ENCODE assay signal across 1 cellular context in the genomic region with DNA sequence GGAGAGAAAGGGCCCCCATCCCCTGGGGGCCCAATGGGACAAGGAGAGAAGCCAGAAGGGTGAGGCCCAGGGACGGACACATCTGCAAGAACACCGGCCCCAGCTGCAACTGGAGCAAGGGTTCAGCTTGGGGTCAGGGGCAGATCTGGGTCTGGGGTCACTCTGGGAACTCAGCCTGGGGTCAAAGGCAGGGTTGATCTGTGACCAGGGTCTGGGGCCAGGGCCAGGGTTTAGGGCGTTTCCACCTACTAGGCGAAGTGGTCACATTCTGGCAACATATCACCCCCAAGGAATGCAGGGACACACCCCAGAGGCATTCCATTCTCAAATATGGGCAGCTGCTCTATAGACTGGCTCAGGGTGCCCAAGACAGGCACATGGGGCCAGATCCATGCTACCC.
TF ChIP-seq lines count a peak whose summit lies in the region.

No MANE protein-coding gene starts in this region.

TF ChIP-seq in HepG2, 621 proteins besides CTCF, POLR2A, EP300 and RAD21:
- TF ChIP-seq KDM3A (CRISPR knock-in tag; IDR thresholded peaks at IDR 0.05; ENCODE audit: low read depth): no peak
- no peak for TF ChIP-seq ZNF772 (CRISPR knock-in tag; IDR thresholded peaks at IDR 0.05)
- no peak for TF ChIP-seq RFX1 (IDR thresholded peaks at IDR 0.05)
- TF ChIP-seq, protein P1, sequence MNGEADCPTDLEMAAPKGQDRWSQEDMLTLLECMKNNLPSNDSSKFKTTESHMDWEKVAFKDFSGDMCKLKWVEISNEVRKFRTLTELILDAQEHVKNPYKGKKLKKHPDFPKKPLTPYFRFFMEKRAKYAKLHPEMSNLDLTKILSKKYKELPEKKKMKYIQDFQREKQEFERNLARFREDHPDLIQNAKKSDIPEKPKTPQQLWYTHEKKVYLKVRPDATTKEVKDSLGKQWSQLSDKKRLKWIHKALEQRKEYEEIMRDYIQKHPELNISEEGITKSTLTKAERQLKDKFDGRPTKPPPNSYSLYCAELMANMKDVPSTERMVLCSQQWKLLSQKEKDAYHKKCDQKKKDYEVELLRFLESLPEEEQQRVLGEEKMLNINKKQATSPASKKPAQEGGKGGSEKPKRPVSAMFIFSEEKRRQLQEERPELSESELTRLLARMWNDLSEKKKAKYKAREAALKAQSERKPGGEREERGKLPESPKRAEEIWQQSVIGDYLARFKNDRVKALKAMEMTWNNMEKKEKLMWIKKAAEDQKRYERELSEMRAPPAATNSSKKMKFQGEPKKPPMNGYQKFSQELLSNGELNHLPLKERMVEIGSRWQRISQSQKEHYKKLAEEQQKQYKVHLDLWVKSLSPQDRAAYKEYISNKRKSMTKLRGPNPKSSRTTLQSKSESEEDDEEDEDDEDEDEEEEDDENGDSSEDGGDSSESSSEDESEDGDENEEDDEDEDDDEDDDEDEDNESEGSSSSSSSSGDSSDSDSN (CRISPR knock-in tag; IDR thresholded peaks at IDR 0.05): no peak
- TF ChIP-seq CEBPB (IDR thresholded peaks at IDR 0.05; ENCODE audit: borderline replicate concordance, low read depth, low read length): no peak
- TF ChIP-seq, protein P2, sequence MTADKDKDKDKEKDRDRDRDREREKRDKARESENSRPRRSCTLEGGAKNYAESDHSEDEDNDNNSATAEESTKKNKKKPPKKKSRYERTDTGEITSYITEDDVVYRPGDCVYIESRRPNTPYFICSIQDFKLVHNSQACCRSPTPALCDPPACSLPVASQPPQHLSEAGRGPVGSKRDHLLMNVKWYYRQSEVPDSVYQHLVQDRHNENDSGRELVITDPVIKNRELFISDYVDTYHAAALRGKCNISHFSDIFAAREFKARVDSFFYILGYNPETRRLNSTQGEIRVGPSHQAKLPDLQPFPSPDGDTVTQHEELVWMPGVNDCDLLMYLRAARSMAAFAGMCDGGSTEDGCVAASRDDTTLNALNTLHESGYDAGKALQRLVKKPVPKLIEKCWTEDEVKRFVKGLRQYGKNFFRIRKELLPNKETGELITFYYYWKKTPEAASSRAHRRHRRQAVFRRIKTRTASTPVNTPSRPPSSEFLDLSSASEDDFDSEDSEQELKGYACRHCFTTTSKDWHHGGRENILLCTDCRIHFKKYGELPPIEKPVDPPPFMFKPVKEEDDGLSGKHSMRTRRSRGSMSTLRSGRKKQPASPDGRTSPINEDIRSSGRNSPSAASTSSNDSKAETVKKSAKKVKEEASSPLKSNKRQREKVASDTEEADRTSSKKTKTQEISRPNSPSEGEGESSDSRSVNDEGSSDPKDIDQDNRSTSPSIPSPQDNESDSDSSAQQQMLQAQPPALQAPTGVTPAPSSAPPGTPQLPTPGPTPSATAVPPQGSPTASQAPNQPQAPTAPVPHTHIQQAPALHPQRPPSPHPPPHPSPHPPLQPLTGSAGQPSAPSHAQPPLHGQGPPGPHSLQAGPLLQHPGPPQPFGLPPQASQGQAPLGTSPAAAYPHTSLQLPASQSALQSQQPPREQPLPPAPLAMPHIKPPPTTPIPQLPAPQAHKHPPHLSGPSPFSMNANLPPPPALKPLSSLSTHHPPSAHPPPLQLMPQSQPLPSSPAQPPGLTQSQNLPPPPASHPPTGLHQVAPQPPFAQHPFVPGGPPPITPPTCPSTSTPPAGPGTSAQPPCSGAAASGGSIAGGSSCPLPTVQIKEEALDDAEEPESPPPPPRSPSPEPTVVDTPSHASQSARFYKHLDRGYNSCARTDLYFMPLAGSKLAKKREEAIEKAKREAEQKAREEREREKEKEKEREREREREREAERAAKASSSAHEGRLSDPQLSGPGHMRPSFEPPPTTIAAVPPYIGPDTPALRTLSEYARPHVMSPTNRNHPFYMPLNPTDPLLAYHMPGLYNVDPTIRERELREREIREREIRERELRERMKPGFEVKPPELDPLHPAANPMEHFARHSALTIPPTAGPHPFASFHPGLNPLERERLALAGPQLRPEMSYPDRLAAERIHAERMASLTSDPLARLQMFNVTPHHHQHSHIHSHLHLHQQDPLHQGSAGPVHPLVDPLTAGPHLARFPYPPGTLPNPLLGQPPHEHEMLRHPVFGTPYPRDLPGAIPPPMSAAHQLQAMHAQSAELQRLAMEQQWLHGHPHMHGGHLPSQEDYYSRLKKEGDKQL (CRISPR knock-in tag; IDR thresholded peaks at IDR 0.05; ENCODE audit: low read depth): no peak
- no peak for TF ChIP-seq CEBPG (CRISPR knock-in tag; IDR thresholded peaks at IDR 0.05)
- no peak for TF ChIP-seq ZNF383 (CRISPR knock-in tag; IDR thresholded peaks at IDR 0.05; ENCODE audit: borderline replicate concordance)
- no peak for TF ChIP-seq ZNF598 (CRISPR knock-in tag; IDR thresholded peaks at IDR 0.05; ENCODE audit: borderline replicate concordance)
- TF ChIP-seq, protein P3, sequence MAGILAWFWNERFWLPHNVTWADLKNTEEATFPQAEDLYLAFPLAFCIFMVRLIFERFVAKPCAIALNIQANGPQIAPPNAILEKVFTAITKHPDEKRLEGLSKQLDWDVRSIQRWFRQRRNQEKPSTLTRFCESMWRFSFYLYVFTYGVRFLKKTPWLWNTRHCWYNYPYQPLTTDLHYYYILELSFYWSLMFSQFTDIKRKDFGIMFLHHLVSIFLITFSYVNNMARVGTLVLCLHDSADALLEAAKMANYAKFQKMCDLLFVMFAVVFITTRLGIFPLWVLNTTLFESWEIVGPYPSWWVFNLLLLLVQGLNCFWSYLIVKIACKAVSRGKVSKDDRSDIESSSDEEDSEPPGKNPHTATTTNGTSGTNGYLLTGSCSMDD (CRISPR knock-in tag; IDR thresholded peaks at IDR 0.05): no peak
- TF ChIP-seq SRY (CRISPR knock-in tag; IDR thresholded peaks at IDR 0.05): no peak
- no peak for TF ChIP-seq HNRNPL (IDR thresholded peaks at IDR 0.05; ENCODE audit: low read depth, low read length)
- no peak for TF ChIP-seq SALL2 (CRISPR knock-in tag; IDR thresholded peaks at IDR 0.05)
- no peak for TF ChIP-seq PAX8 (CRISPR knock-in tag; IDR thresholded peaks at IDR 0.05; ENCODE audit: borderline replicate concordance)
- TF ChIP-seq, protein P4, sequence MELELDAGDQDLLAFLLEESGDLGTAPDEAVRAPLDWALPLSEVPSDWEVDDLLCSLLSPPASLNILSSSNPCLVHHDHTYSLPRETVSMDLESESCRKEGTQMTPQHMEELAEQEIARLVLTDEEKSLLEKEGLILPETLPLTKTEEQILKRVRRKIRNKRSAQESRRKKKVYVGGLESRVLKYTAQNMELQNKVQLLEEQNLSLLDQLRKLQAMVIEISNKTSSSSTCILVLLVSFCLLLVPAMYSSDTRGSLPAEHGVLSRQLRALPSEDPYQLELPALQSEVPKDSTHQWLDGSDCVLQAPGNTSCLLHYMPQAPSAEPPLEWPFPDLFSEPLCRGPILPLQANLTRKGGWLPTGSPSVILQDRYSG (CRISPR knock-in tag; IDR thresholded peaks at IDR 0.05): no peak
- TF ChIP-seq ZNF446 (CRISPR knock-in tag; IDR thresholded peaks at IDR 0.05): no peak
TF ChIP-seq in HepG2: peak in this region for 0.
